Comparison of ENCODE assay signal across 1 cellular context in the genomic region with DNA sequence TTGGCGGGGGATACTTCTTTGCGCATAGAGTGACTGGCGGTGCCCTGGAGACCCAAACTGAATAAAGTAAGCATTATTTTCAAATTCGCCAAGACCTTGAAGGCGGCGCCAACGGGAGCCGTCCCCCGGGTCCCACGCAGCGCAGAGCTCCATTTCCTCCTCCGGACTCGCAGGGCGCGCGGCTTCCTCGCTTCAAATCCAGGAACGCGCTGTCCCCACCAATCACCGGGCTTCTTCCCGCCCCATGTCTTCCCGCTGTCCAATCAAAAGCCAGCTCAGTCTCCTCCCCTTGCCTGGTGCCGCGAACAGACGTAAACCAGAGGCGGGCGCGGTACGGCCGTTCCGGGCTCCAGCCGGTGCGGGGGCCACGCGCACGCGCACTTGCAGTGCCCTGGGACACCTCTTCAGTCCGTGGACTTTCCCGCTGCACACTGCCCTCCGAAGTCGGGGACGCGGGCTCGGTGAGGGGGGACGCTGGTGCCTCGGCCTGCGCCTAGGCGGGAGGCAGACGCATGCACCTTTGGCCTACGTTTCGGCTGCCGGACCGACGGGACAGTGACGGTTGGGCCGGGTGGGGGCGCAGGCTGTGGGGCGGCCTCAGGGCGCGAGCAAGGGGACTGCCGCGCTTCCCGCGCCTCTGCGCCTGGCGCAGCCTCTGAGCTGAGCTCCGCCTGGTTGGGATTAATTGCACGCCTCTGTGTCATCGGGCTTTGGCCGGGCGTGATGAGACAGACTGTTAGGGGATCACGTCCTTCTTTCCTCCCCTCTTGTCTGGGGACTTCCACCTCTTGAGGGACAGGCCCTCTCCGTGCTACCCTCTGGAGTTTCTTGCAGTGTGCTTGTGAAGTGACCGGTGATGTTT.
TF ChIP-seq lines count a peak whose summit lies in the region.

A gene with protein sequence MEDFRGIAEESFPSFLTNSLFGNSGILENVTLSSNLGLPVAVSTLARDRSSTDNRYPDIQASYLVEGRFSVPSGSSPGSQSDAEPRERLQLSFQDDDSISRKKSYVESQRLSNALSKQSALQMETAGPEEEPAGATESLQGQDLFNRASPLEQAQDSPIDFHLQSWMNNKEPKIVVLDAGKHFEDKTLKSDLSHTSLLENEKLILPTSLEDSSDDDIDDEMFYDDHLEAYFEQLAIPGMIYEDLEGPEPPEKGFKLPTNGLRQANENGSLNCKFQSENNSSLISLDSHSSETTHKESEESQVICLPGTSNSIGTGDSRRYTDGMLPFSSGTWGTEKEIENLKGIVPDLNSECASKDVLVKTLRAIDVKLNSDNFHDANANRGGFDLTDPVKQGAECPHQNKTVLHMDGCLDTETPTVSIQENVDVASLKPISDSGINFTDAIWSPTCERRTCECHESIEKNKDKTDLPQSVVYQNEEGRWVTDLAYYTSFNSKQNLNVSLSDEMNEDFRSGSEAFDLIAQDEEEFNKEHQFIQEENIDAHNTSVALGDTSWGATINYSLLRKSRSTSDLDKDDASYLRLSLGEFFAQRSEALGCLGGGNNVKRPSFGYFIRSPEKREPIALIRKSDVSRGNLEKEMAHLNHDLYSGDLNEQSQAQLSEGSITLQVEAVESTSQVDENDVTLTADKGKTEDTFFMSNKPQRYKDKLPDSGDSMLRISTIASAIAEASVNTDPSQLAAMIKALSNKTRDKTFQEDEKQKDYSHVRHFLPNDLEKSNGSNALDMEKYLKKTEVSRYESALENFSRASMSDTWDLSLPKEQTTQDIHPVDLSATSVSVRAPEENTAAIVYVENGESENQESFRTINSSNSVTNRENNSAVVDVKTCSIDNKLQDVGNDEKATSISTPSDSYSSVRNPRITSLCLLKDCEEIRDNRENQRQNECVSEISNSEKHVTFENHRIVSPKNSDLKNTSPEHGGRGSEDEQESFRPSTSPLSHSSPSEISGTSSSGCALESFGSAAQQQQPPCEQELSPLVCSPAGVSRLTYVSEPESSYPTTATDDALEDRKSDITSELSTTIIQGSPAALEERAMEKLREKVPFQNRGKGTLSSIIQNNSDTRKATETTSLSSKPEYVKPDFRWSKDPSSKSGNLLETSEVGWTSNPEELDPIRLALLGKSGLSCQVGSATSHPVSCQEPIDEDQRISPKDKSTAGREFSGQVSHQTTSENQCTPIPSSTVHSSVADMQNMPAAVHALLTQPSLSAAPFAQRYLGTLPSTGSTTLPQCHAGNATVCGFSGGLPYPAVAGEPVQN (N-terminal part only) (plus strand): TSS at position 386 of the 862 bp plus-strand sequence. CDS start 8,063 bp downstream, outside the sequence.

TF ChIP-seq in K562, 482 proteins besides CTCF, POLR2A, EP300 and RAD21 (continued from another document and continues in another):
- TF ChIP-seq, protein P1, sequence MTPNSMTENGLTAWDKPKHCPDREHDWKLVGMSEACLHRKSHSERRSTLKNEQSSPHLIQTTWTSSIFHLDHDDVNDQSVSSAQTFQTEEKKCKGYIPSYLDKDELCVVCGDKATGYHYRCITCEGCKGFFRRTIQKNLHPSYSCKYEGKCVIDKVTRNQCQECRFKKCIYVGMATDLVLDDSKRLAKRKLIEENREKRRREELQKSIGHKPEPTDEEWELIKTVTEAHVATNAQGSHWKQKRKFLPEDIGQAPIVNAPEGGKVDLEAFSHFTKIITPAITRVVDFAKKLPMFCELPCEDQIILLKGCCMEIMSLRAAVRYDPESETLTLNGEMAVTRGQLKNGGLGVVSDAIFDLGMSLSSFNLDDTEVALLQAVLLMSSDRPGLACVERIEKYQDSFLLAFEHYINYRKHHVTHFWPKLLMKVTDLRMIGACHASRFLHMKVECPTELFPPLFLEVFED (CRISPR knock-in tag; conservative IDR thresholded peaks at IDR 0.05): 0 out of 2 replicates have a peak, but pooled peaks have one; percentile 62
- TF ChIP-seq AFF1 (IDR thresholded peaks at IDR 0.05; ENCODE audit: low read depth in 1 of 2, partially characterized antibody in 2 of 2) (no peak), REST (CRISPR knock-in tag; IDR thresholded peaks at IDR 0.05; ENCODE audit: low read depth) (no peak; the same call in 1 of the 2 replicates), GATA2 (CRISPR knock-in tag; IDR thresholded peaks at IDR 0.05) (no peak), BCLAF1 (IDR thresholded peaks at IDR 0.05; ENCODE audit: borderline replicate concordance in 1 of 2, control insufficient read depth in 1 of 2, low read depth in 2 of 2, low read length in 1 of 2) (no peak), GABPB2 (CRISPR knock-in tag; conservative IDR thresholded peaks at IDR 0.05) (no peak), TARDBP (IDR thresholded peaks at IDR 0.05) (peak; percentile 75; the same call in 1 of the 2 replicates), HNRNPH1 (optimal IDR thresholded peaks at IDR 0.05; ENCODE audit: low read depth, low read length) (no peak), RFX1 (IDR thresholded peaks at IDR 0.05) (no peak), CC2D1A (IDR thresholded peaks at IDR 0.05) (peak; percentile 69), ZNF407 (IDR thresholded peaks at IDR 0.05; ENCODE audit: low read depth) (no peak), ZBTB33 (CRISPR knock-in tag; IDR thresholded peaks at IDR 0.05) (0 out of 2 replicates have a peak, but pooled peaks have one; percentile 57)
